Comparison of ENCODE assay signal across 8 cellular contexts in the genomic region with DNA sequence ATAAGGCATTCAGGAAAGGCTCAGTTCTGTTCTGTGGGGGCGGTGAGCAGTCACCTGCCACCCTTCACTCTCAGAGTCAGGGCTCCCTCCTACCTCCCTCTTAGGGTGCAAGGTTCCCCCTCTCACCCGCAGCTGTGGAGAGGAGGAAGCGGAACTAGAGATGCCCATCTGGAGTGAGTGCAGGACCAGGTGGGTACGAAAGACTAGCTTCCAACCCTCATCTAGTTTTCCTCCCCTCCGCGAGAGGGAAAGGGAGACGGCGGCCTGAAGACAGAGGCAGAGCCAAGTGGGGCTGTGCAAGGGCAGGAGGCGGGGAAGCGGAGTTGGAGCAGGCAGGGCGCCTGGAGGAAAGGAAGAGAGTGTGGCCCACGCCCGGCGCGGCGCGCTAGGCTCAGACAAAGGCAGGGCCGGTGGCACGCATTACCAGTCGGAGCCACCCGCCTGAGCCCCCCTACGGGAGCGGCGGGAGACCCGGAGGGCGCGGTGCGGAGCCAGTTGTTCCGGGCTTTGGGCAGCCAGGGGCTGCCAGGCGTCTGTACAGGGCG. TPM values are rescaled to one million over a fixed set of nuclear protein-coding genes. Genes with fewer than 3 reads are reported as not detected.
DNase-seq lines count a peak whose midpoint lies in the region; ATAC-seq, FAIRE-seq and TF ChIP-seq lines count a peak whose summit lies in the region.

No MANE protein-coding gene starts in this region.

- H3K9me3 Mint-ChIP-seq in naive B cell: peaks cover 0 to 1% (median 0%) of the 10 kb centered on the region in 7 donors

- FAIRE-seq in small intestine (lab: Jason Lieb, UNC): no peak
- no peak for FAIRE-seq in D721Med (lab: Jason Lieb, UNC)

- H3K4me2 ChIP-seq in MM.1S (ENCODE audit: low read depth, low read length): peak overlapping the region; percentile 97

- no peaks in the 10 kb centered on the region for H3K36me3 Mint-ChIP-seq in naive B cell

- peaks cover 21 to 29% (median 25%) of the 10 kb centered on the region in 3 donors for H3K4me1 Mint-ChIP-seq in naive B cell

- no peaks in the 10 kb centered on the region for H3K9me2 ChIP-seq in MM.1S (replicated peaks; ENCODE audit: insufficient read depth, low read length)

- H3F3A ChIP-seq in MM.1S (ENCODE audit: insufficient read depth, low read length): peaks cover 15% of the 10 kb centered on the region

- peaks cover 0 to 4% (median 0%) of the 10 kb centered on the region in 3 donors for H3K27me3 Mint-ChIP-seq in naive B cell

- H3K27ac ChIP-seq in MM.1S (ENCODE audit: low read length) (no peak overlapping the region), small intestine (ENCODE audit: low read depth in 1 of 2, low read length in 1 of 2) (no peak overlapping the region)

- no peaks in the 10 kb centered on the region for H4K20me1 ChIP-seq in MM.1S (ENCODE audit: insufficient read depth, low read length)

- peak overlapping the region; percentile 84 to 99 (median 96) for H3K4me3 Mint-ChIP-seq in naive B cell

- H3K4me1 ChIP-seq in MM.1S (ENCODE audit: low read length) (peaks cover 17% of the 10 kb centered on the region), small intestine (ENCODE audit: control insufficient read depth in 2 of 2, insufficient read depth in 1 of 2, low read depth in 1 of 2, low read length in 1 of 2) (no peaks in the 10 kb centered on the region)

- H3K79me2 ChIP-seq in MM.1S (ENCODE audit: low read length): no peaks in the 10 kb centered on the region; the same call in 1 of the 2 replicates

- H3K9ac ChIP-seq in MM.1S (ENCODE audit: low read length): peak overlapping the region; percentile 43; the same call in 1 of the 2 replicates

- no peak overlapping the region for H2AFZ ChIP-seq in MM.1S (ENCODE audit: low read length)

- peak overlapping the region; percentile 98 to 100 (median 100) for H3K27ac Mint-ChIP-seq in naive B cell

- peak overlapping the region; percentile 76 for H3K4me3 ChIP-seq in MM.1S (ENCODE audit: low read length)
- H3K4me3 ChIP-seq in choroid plexus epithelial cell (ENCODE audit: low read depth, low read length): peak overlapping the region; percentile 36
- peak overlapping the region in 1 of 2 donors; percentile 40 for H3K4me3 ChIP-seq in small intestine (ENCODE audit: low read depth in 1 of 2, low read length in 2 of 2)

- TF ChIP-seq CTCF in MM.1S (IDR thresholded peaks at IDR 0.05; ENCODE audit: low read length) (no peak), choroid plexus epithelial cell (conservative IDR thresholded peaks at IDR 0.05; ENCODE audit: low read depth, low read length) (no peak), D721Med (IDR thresholded peaks at IDR 0.05; ENCODE audit: insufficient read depth, missing control alignments) (no peak)

- no peaks in the 10 kb centered on the region for H3K36me3 ChIP-seq in MM.1S (replicated peaks; ENCODE audit: insufficient read depth, low read length)
- H3K36me3 ChIP-seq in small intestine (ENCODE audit: control insufficient read depth in 2 of 2, insufficient read depth in 2 of 2, low read length in 2 of 2): no peaks in the 10 kb centered on the region

- H3K27me3 ChIP-seq in MM.1S (replicated peaks; ENCODE audit: insufficient read depth, low read length): 0 out of 2 replicates have a peak, but pooled peaks cover under 1% of the 10 kb centered on the region
- no peaks in the 10 kb centered on the region for H3K27me3 ChIP-seq in small intestine (ENCODE audit: control insufficient read depth in 2 of 2, insufficient read depth in 2 of 2, low read length in 2 of 2)

- peak; percentile 0 for ATAC-seq in GM19397 (IDR thresholded peaks at IDR 0.05; ENCODE audit: unreplicated experiment)
- ATAC-seq in naive B cell (ENCODE audit: low read depth in 2 of 2): peak; percentile 34 to 35

- DNase-seq in CD1c-positive myeloid dendritic cell (ENCODE audit: extremely low spot score) (peak; percentile 54), MM.1S (no peak), choroid plexus epithelial cell (ENCODE audit: low read depth) (peak; percentile 33), naive B cell (peak; percentile 82), GM19238 (ENCODE audit: insufficient read length, low spot score) (no peak), small intestine (no peak), D721Med (ENCODE audit: insufficient read length, low spot score) (no peak)

- WGBS in small intestine, 3 donors: 3 to 6% (median 5%) methylated on average over 25 to 31 of the region's 31 CpGs

- no peaks in the 10 kb centered on the region for H3K9me3 ChIP-seq in MM.1S (replicated peaks; ENCODE audit: insufficient read depth, low read length)
- no peaks in the 10 kb centered on the region for H3K9me3 ChIP-seq in small intestine (ENCODE audit: control insufficient read depth, low read depth)

RNA-seq across cellular contexts. Expression of a gene that starts 7.3 kb away (rescaled TPM):
- polyA plus RNA-seq in naive B cell (ENCODE audit: low read depth in 6 of 6) (10 to 100 TPM; 16.2 to 39.5 (median 25.7) TPM), small intestine (1 to 10 TPM; 1.1 to 3.7 (median 3.0) TPM)

RNA-seq across cellular contexts. Expression of a gene that starts 19.5 kb away (rescaled TPM):
- polyA plus RNA-seq in naive B cell (ENCODE audit: low read depth in 6 of 6): 1 to 10 TPM in 1 of 6 donors, under 1 TPM in 3, not detected in 2; 0.31 to 1.9 (median 0.65) TPM
- polyA plus RNA-seq in small intestine: 10 to 100 TPM in 1 of 3 donors, 1 to 10 TPM in 2; 1.6 to 32.0 (median 5.1) TPM

RNA-seq across cellular contexts. Expression of a gene that starts 27.4 kb away (rescaled TPM):
- polyA plus RNA-seq in naive B cell (ENCODE audit: low read depth in 6 of 6) (100 to 1,000 TPM in 2 of 6 donors, 10 to 100 TPM in 4; 66.5 to 178 (median 98.1) TPM), small intestine (10 to 100 TPM; 20.4 to 29.5 (median 28.5) TPM)

RNA-seq across cellular contexts. Expression of a gene that starts 43.5 kb away (rescaled TPM):
- polyA plus RNA-seq in naive B cell (ENCODE audit: low read depth in 6 of 6): 1 to 10 TPM; 1.5 to 6.0 (median 3.9) TPM
- 10 to 100 TPM in 1 of 3 donors, 1 to 10 TPM in 2; 3.8 to 44.4 (median 8.9) TPM for polyA plus RNA-seq in small intestine

RNA-seq across cellular contexts. Expression of a gene that starts 44.6 kb away (rescaled TPM):
- polyA plus RNA-seq in naive B cell (ENCODE audit: low read depth in 6 of 6) (1 to 10 TPM in 1 of 6 donors, under 1 TPM in 2, not detected in 3; 0.56 to 1.4 (median 0.57) TPM), small intestine (10 to 100 TPM; 17.0 to 22.4 (median 20.3) TPM)

Comparison
In these comparisons a context has a peak if more than half of its experiments do, and no peak if none do; other contexts are left out.
1. DNase-seq: peak in CD1c-positive myeloid dendritic cell (single experiment), choroid plexus epithelial cell (single experiment) and naive B cell (single experiment); none in MM.1S (single experiment), GM19238 (single experiment), small intestine (single experiment) and D721Med (single experiment).